ENCODE assay signal across 21 cellular contexts in the genomic region with DNA sequence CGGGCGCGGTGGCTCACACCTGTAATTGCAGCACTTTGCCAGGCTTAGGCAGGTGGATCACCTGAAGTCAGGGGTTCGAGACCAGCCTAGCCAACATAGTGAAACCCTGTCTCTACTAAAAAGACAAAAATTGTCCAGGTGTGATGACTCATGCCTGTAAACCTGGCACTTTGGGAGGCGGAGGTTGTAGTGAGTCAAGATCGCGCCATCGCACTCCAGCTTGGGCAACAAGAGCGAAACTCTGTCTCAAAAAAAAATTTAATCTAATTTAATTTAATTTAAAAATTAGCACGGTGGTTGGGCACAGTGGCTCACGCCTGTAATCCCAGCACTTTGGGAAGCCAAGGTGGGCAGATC. TPM values are rescaled to one million over a fixed set of nuclear protein-coding genes. Genes with fewer than 3 reads are reported as not detected.
"Had no signal": no experiment of that assay in that cellular context is flagged by ENCODE, and none has a peak within 500 bp of the region (broad histone marks: within the 10 kb centered on the region; RNA-seq: fewer than 3 reads in every experiment).

No MANE protein-coding gene starts in this region.

RNA-seq across cellular contexts. Expression of gene HBQ1, which starts 1.6 kb away (rescaled TPM):
- total RNA-seq: colonic mucosa, esophagus mucosa, esophagus squamous epithelium, gastrocnemius medialis, heart right ventricle, left cardiac atrium, left lung, left ventricle myocardium superior, lower lobe of right lung, lung microvascular endothelial cell, mesenteric fat pad, mucosa of descending colon, myocyte had no signal

RNA-seq across cellular contexts. Expression of gene HBA1, which starts 2.2 kb away (rescaled TPM):
- total RNA-seq: dermis microvascular lymphatic vessel endothelial cell, epithelial cell of proximal tubule, glomerular endothelial cell, kidney epithelial cell, lung microvascular endothelial cell, mesothelial cell of epicardium had no signal

RNA-seq across cellular contexts. Expression of gene HBA2, which starts 6.0 kb away (rescaled TPM):
- total RNA-seq: dermis microvascular lymphatic vessel endothelial cell, epithelial cell of proximal tubule, glomerular endothelial cell, kidney epithelial cell, lung microvascular endothelial cell, mesothelial cell of epicardium, myocyte had no signal
- polyA plus RNA-seq: keratinocyte had no signal

RNA-seq across cellular contexts. Expression of gene HBM, which starts 12.9 kb away (rescaled TPM):
- total RNA-seq: colonic mucosa, dermis microvascular lymphatic vessel endothelial cell, endodermal cell, epithelial cell of proximal tubule, esophagus mucosa, esophagus squamous epithelium, gastrocnemius medialis, glomerular endothelial cell, kidney epithelial cell, left cardiac atrium, left lung, left ventricle myocardium superior, lower leg skin, lower lobe of right lung, lung microvascular endothelial cell, mesenteric fat pad, mesothelial cell of epicardium, mucosa of descending colon, myocyte had no signal
- polyA plus RNA-seq: heart right ventricle, keratinocyte had no signal

RNA-seq across cellular contexts. Expression of gene HBZ, which starts 26.2 kb away (rescaled TPM):
- total RNA-seq: dermis microvascular lymphatic vessel endothelial cell, endodermal cell, epithelial cell of proximal tubule, esophagus mucosa, esophagus squamous epithelium, gastrocnemius medialis, glomerular endothelial cell, heart right ventricle, kidney epithelial cell, left lung, left ventricle myocardium superior, lower leg skin, lower lobe of right lung, lung microvascular endothelial cell, mesenteric fat pad, mesothelial cell of epicardium, myocyte had no signal
- polyA plus RNA-seq: keratinocyte had no signal
